ENCODE assay signal across 31 cellular contexts in the genomic region with DNA sequence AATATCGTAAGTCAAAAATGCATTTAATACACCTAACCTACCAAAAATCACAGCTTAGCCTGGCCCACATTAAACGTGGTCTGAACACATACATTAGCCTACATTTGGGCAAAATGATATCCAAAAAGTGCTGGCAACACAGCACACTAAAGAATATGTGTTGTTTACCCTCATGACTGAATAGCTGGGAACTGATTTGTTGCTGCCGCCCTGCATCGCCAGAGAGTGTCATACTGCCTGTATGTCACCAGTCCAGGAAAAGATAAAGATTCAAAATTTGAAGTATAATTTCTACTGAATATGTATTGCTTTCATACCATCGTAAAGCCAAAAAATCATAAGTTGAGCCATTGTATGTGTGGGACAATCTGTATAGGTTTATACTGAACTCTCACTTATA.
"Had no signal": no experiment of that assay in that cellular context is flagged by ENCODE, and none has a peak within 500 bp of the region (broad histone marks: within the 10 kb centered on the region; RNA-seq: fewer than 3 reads in every experiment).

No MANE protein-coding gene starts in this region.

- H3K4me1 ChIP-seq: ascending aorta had no signal

- H3K27ac ChIP-seq: ascending aorta, cardiac muscle cell, WERI-Rb-1 had no signal

- DNase-seq: activated CD4-positive, alpha-beta memory T cell treated with anti-CD3 and anti-CD28 coated beads, Interleukin-2, amount 10 ng/mL, durations not matched to agents 7 days and 5 days; activated CD4-positive, alpha-beta T cell treated with anti-CD3 and anti-CD28 coated beads for 1 hour; activated CD4-positive, alpha-beta T cell treated with anti-CD3 and anti-CD28 coated beads for 36 hours; activated CD4-positive, alpha-beta T cell treated with anti-CD3 and anti-CD28 coated beads for 48 hours; activated CD4-positive, alpha-beta T cell treated with anti-CD3 and anti-CD28 coated beads, Interleukin-2, amount 10 ng/mL, durations not matched to agents 7 days and 5 days; activated CD4-positive, alpha-beta T cell treated with anti-CD3 and anti-CD28 coated beads, Interleukin-2, amount 50 U/mL, for 48 hours; activated CD4-positive, CD25-positive, alpha-beta regulatory T cell; activated CD8-positive, alpha-beta memory T cell treated with anti-CD3 and anti-CD28 coated beads for 24 hours; activated CD8-positive, alpha-beta memory T cell treated with anti-CD3 and anti-CD28 coated beads, Interleukin-2, amount 10 ng/mL, durations not matched to agents 7 days and 5 days; activated CD8-positive, alpha-beta memory T cell treated with anti-CD3 and anti-CD28 coated beads, Interleukin-2, amount 50 U/mL, for 48 hours; activated CD8-positive, alpha-beta T cell treated with anti-CD3 and anti-CD28 coated beads, Interleukin-2, amount 10 ng/mL, durations not matched to agents 7 days and 5 days; activated effector memory CD4-positive, alpha-beta T cell treated with Interleukin-2 at 50 U/mL for 16 hours; activated gamma-delta T cell; activated naive CD4-positive, alpha-beta T cell treated with anti-CD3 and anti-CD28 coated beads, Interleukin-2, amount 10 ng/mL, durations not matched to agents 7 days and 5 days; activated naive CD4-positive, alpha-beta T cell treated with Interleukin-2 at 50 U/mL for 16 hours; activated naive CD8-positive, alpha-beta T cell treated with anti-CD3 and anti-CD28 coated beads, Interleukin-2, amount 10 ng/mL, durations not matched to agents 7 days and 5 days; activated naive CD8-positive, alpha-beta T cell treated with anti-CD3 and anti-CD28 coated beads, Interleukin-2, amount 50 U/mL, for 24 hours; activated T-cell treated with anti-CD3 and anti-CD28 coated beads, Interleukin-2, amount 50 U/mL, for 24 hours; activated T-cell treated with anti-CD3 and anti-CD28 coated beads, Interleukin-2, amount 50 U/mL, for 48 hours; amygdala; anterior cingulate cortex; central memory CD4-positive, alpha-beta T cell; SW 1271; T-helper 1 cell; T-helper 2 cell; T-helper 9 cell; WERI-Rb-1 had no signal

- ATAC-seq: activated CD4-positive, alpha-beta T cell treated with anti-CD3 and anti-CD28 coated beads for 36 hours; activated CD4-positive, CD25-positive, alpha-beta regulatory T cell treated with anti-CD3 and anti-CD28 coated beads, Interleukin-2, amount 50 U/mL, for 24 hours; activated CD8-positive, alpha-beta memory T cell treated with anti-CD3 and anti-CD28 coated beads, Interleukin-2, amount 10 ng/mL, durations not matched to agents 7 days and 5 days; activated CD8-positive, alpha-beta T cell treated with anti-CD3 and anti-CD28 coated beads, Interleukin-2, amount 10 ng/mL, durations not matched to agents 7 days and 5 days; activated naive CD8-positive, alpha-beta T cell treated with anti-CD3 and anti-CD28 coated beads, Interleukin-2, amount 50 U/mL, for 24 hours; WTC11 had no signal

- H3K27me3 ChIP-seq: ascending aorta, cardiac muscle cell had no signal

- H3K9me3 ChIP-seq: ascending aorta had no signal

- H3K36me3 ChIP-seq: ascending aorta, cardiac muscle cell, WERI-Rb-1 had no signal

- H3K4me3 ChIP-seq: ascending aorta, cardiac muscle cell had no signal
